ENCODE assay signal across 9 cellular contexts in the genomic region with DNA sequence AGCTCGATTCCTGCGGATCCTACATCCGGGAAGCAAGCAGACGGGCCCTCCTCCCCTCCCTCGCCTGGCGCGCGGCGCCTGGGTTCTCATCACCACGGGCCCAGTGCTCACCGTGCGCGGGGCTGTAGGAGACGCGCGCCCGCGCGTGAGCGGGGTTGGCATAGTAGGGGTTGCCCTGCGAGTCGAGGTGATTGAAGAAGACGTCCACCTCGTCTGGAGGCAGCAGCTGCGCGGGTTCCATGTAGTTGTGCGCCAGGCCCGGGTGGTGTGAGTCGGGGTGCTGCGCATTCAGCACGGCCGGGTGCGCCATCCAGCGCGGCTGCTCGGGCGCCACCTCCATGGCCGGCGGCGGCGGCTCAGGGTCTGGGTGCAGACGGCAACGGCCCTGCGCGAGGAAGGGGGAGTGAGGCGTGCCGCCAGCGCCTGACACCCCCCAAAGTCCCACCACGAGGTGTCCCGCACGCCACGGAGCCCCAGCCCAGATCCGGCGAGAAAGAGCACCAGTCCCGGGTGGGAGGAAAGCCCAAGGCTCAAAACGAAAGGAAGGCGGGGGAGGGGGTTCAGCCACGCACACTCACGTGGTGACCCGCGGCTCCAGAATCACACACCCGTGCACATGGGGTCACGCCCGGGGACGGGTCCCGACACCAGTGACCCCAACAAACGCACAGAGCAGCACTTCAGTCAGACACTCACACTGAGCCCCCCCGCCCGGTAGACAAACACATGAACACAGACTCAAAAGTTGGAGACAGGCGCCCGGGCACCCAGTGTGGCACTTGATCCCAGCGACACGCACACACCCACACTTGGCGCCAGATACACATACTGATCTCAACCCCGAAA. TPM values are rescaled to one million over a fixed set of nuclear protein-coding genes. Genes with fewer than 3 reads are reported as not detected.
DNase-seq lines count a peak whose midpoint lies in the region; ATAC-seq and TF ChIP-seq lines count a peak whose summit lies in the region.
"Had no signal": no experiment of that assay in that cellular context is flagged by ENCODE, and none has a peak within 500 bp of the region (broad histone marks: within the 10 kb centered on the region; RNA-seq: fewer than 3 reads in every experiment).

No MANE protein-coding gene starts in this region.

- TF ChIP-seq POLR2A in prostate gland (IDR thresholded peaks at IDR 0.05), result no peak

- no peak overlapping the region for H3K27ac Mint-ChIP-seq in stimulated activated naive CD8-positive, alpha-beta T cell treated with anti-CD3 and anti-CD28 coated beads, Interleukin-15, Interleukin-2, amounts not matched to agents 100 ng/mL and 50 ng/mL, for 24 hours
- H3K27ac Mint-ChIP-seq in activated CD4-positive, alpha-beta memory T cell treated with anti-CD3 and anti-CD28 coated beads, Interleukin-2, amount 10 ng/mL, durations not matched to agents 7 days and 5 days, result no peak overlapping the region

- no peaks in the 10 kb centered on the region for H3K27me3 ChIP-seq in prostate gland (replicated peaks; ENCODE audit: insufficient read depth)

- WGBS in prostate gland, result under 1% methylated on average over 74 of the region's 75 CpGs

- peaks cover 45% of the 10 kb centered on the region for H3K4me1 Mint-ChIP-seq in stimulated activated naive CD8-positive, alpha-beta T cell treated with anti-CD3 and anti-CD28 coated beads, Interleukin-15, Interleukin-2, amounts not matched to agents 100 ng/mL and 50 ng/mL, for 24 hours (ENCODE audit: low read depth)
- H3K4me1 Mint-ChIP-seq in activated CD4-positive, alpha-beta memory T cell treated with anti-CD3 and anti-CD28 coated beads, Interleukin-2, amount 10 ng/mL, durations not matched to agents 7 days and 5 days, result peaks cover 27% of the 10 kb centered on the region

- peaks cover 9% of the 10 kb centered on the region for H3K4me1 ChIP-seq in prostate gland (replicated peaks)

- no peak for TF ChIP-seq CTCF in prostate gland (IDR thresholded peaks at IDR 0.05)

- H3K4me3 ChIP-seq in prostate gland, result peak overlapping the region; percentile 85 to 93

- no peaks in the 10 kb centered on the region for H3K9me3 ChIP-seq in prostate gland

- peak overlapping the region; percentile 99 for H3K27ac ChIP-seq in prostate gland

- no peak for ATAC-seq in stimulated activated naive CD8-positive, alpha-beta T cell treated with anti-CD3 and anti-CD28 coated beads, Interleukin-15, Interleukin-2, amounts not matched to agents 100 U/mL and 50 U/mL, for 24 hours
- ATAC-seq in HG03354 (IDR thresholded peaks at IDR 0.05; ENCODE audit: poor library complexity, severe bottlenecking, unreplicated experiment) (no peak), GM21723 (IDR thresholded peaks at IDR 0.05; ENCODE audit: unreplicated experiment) (no peak)

- H3K9me3 Mint-ChIP-seq in stimulated activated naive CD8-positive, alpha-beta T cell treated with anti-CD3 and anti-CD28 coated beads, Interleukin-15, Interleukin-2, amounts not matched to agents 100 ng/mL and 50 ng/mL, for 24 hours, result no peaks in the 10 kb centered on the region
- no peaks in the 10 kb centered on the region for H3K9me3 Mint-ChIP-seq in activated CD4-positive, alpha-beta memory T cell treated with anti-CD3 and anti-CD28 coated beads, Interleukin-2, amount 10 ng/mL, durations not matched to agents 7 days and 5 days

- H3K4me3 Mint-ChIP-seq in stimulated activated naive CD8-positive, alpha-beta T cell treated with anti-CD3 and anti-CD28 coated beads, Interleukin-15, Interleukin-2, amounts not matched to agents 100 ng/mL and 50 ng/mL, for 24 hours, result peak overlapping the region; percentile 79
- peak overlapping the region; percentile 65 for H3K4me3 Mint-ChIP-seq in activated CD4-positive, alpha-beta memory T cell treated with anti-CD3 and anti-CD28 coated beads, Interleukin-2, amount 10 ng/mL, durations not matched to agents 7 days and 5 days

- no peaks in the 10 kb centered on the region for H3K36me3 Mint-ChIP-seq in stimulated activated naive CD8-positive, alpha-beta T cell treated with anti-CD3 and anti-CD28 coated beads, Interleukin-15, Interleukin-2, amounts not matched to agents 100 ng/mL and 50 ng/mL, for 24 hours (ENCODE audit: low read depth)
- H3K36me3 Mint-ChIP-seq in activated CD4-positive, alpha-beta memory T cell treated with anti-CD3 and anti-CD28 coated beads, Interleukin-2, amount 10 ng/mL, durations not matched to agents 7 days and 5 days (ENCODE audit: low read depth), result no peaks in the 10 kb centered on the region

- CTCF ChIA-PET in activated CD4-positive, alpha-beta memory T cell treated with anti-CD3 and anti-CD28 coated beads, Interleukin-2, amount 10 ng/mL, durations not matched to agents 7 days and 5 days (lab: Charles Lee), result interaction anchor here (1.1 kb wide), 1 partner anchor 12 kb away, joined by 3 read pairs; no protein-coding TSS in a partner anchor

- intact Hi-C loops in prostate gland (cut with DNase I), result no loop called here

- DNase-seq in stimulated activated naive CD8-positive, alpha-beta T cell treated with anti-CD3 and anti-CD28 coated beads, Interleukin-15, Interleukin-2, amounts not matched to agents 100 U/mL and 50 U/mL, for 24 hours, result no peak
- DNase-seq in activated CD4-positive, alpha-beta memory T cell treated with anti-CD3 and anti-CD28 coated beads, Interleukin-2, amount 10 ng/mL, durations not matched to agents 7 days and 5 days, result no peak
- DNase-seq in glomerular visceral epithelial cell (ENCODE audit: extremely low spot score) (peak; percentile 6), prostate gland (ENCODE audit: low spot score) (no peak), SHP77 treated with DMSO at 0.1 percent for 48 hours (lab: John Stamatoyannopoulos, UW) (no peak)

- POLR2A ChIA-PET in activated CD4-positive, alpha-beta memory T cell treated with anti-CD3 and anti-CD28 coated beads, Interleukin-2, amount 10 ng/mL, durations not matched to agents 7 days and 5 days (lab: Charles Lee), result no interaction called here

- no peaks in the 10 kb centered on the region for H3K36me3 ChIP-seq in prostate gland

- H3K27me3 Mint-ChIP-seq in stimulated activated naive CD8-positive, alpha-beta T cell treated with anti-CD3 and anti-CD28 coated beads, Interleukin-15, Interleukin-2, amounts not matched to agents 100 ng/mL and 50 ng/mL, for 24 hours, result peaks cover 84% of the 10 kb centered on the region
- H3K27me3 Mint-ChIP-seq in activated CD4-positive, alpha-beta memory T cell treated with anti-CD3 and anti-CD28 coated beads, Interleukin-2, amount 10 ng/mL, durations not matched to agents 7 days and 5 days, result peaks cover 80% of the 10 kb centered on the region

RNA-seq across cellular contexts. Expression of a gene that starts 6.1 kb away (rescaled TPM):
- under 1 TPM; 0.08 to 0.23 TPM for total RNA-seq in activated CD4-positive, alpha-beta memory T cell treated with anti-CD3 and anti-CD28 coated beads, Interleukin-2, amount 10 ng/mL, durations not matched to agents 7 days and 5 days
- 100 to 1,000 TPM; 181 to 275 TPM for total RNA-seq in prostate gland

RNA-seq across cellular contexts. Expression of a gene that starts 20.2 kb away (rescaled TPM):
- total RNA-seq in activated CD4-positive, alpha-beta memory T cell treated with anti-CD3 and anti-CD28 coated beads, Interleukin-2, amount 10 ng/mL, durations not matched to agents 7 days and 5 days, result not detected
- total RNA-seq in prostate gland, result 1 to 10 TPM in 1 of 2 donors, not detected in 1; 3.2 TPM
- total RNA-seq: dermis microvascular lymphatic vessel endothelial cell had no signal

Comparison
In these comparisons a context has a peak if more than half of its experiments do, and no peak if none do; other contexts are left out.
1. RNA of a gene that starts 6.1 kb away (total RNA-seq): 181 to 275 TPM in prostate gland; 0.08 to 0.23 TPM in activated CD4-positive, alpha-beta memory T cell treated with anti-CD3 and anti-CD28 coated beads, Interleukin-2, amount 10 ng/mL, durations not matched to agents 7 days and 5 days; every median in the first group is over 100 times any median in the second.